Comparison of ENCODE assay signal across 27 cellular contexts in genomic region chr13:29939158-29939557, GRCh38.
"Had no signal": no experiment of that assay in that cellular context is flagged by ENCODE, and none has a peak within 500 bp of the region (broad histone marks: within the 10 kb centered on the region; RNA-seq: fewer than 3 reads in every experiment).

No MANE protein-coding gene starts in this region.

- H3K27ac Mint-ChIP-seq: activated CD4-positive, alpha-beta memory T cell treated with anti-CD3 and anti-CD28 coated beads for 36 hours; activated naive CD4-positive, alpha-beta T cell treated with anti-CD3 and anti-CD28 coated beads, Interleukin-2, amount 50 U/mL, for 24 hours; activated naive CD8-positive, alpha-beta T cell treated with anti-CD3 and anti-CD28 coated beads, Interleukin-2, amount 50 U/mL, for 24 hours; activated T-cell treated with anti-CD3 and anti-CD28 coated beads, Interleukin-2, amount 50 U/mL, for 72 hours; T-helper 1 cell treated with Interleukin-12 subunit alpha and Interleukin-12 subunit beta and Interleukin-4 antibody, amounts not matched to agents 30 μg/mL and 1 μg/mL, for 36 hours had no signal

- FAIRE-seq: bronchial epithelial cell had no signal

- H3K4me3 ChIP-seq: ascending aorta, body of pancreas, Peyer's patch, SJCRH30 had no signal

- H3K27me3 Mint-ChIP-seq: activated CD4-positive, alpha-beta memory T cell treated with anti-CD3 and anti-CD28 coated beads for 36 hours; activated CD4-positive, alpha-beta T cell treated with anti-CD3 and anti-CD28 coated beads, Interleukin-2, amount 10 ng/mL, durations not matched to agents 7 days and 5 days; activated naive CD4-positive, alpha-beta T cell treated with anti-CD3 and anti-CD28 coated beads, Interleukin-2, amount 50 U/mL, for 24 hours; activated naive CD8-positive, alpha-beta T cell treated with anti-CD3 and anti-CD28 coated beads, Interleukin-2, amount 50 U/mL, for 24 hours had no signal

- H3K9ac ChIP-seq: SK-N-SH had no signal

- H3K27ac ChIP-seq: ascending aorta, body of pancreas, Peyer's patch, RWPE1, SJCRH30 had no signal

- ATAC-seq: activated naive CD8-positive, alpha-beta T cell treated with anti-CD3 and anti-CD28 coated beads, Interleukin-2, amount 50 U/mL, for 24 hours; activated T-cell treated with anti-CD3 and anti-CD28 coated beads, Interleukin-2, amount 50 U/mL, for 72 hours; body of pancreas had no signal

- DNase-seq: activated CD4-positive, alpha-beta memory T cell treated with anti-CD3 and anti-CD28 coated beads for 36 hours; activated CD4-positive, alpha-beta T cell treated with anti-CD3 and anti-CD28 coated beads, Interleukin-2, amount 10 ng/mL, durations not matched to agents 7 days and 5 days; activated CD4-positive, CD25-positive, alpha-beta regulatory T cell; activated CD8-positive, alpha-beta memory T cell treated with anti-CD3 and anti-CD28 coated beads, Interleukin-2, amount 50 U/mL, for 4 hours; activated naive CD8-positive, alpha-beta T cell treated with anti-CD3 and anti-CD28 coated beads, Interleukin-2, amount 50 U/mL, for 24 hours; activated T-cell treated with anti-CD3 and anti-CD28 coated beads, Interleukin-2, amount 50 U/mL, for 72 hours; amniotic stem cell; body of pancreas; central memory CD4-positive, alpha-beta T cell; Karpas-422; MM.1S; NCI-H1105 treated with DMSO at 0.1 percent for 48 hours; NCI-H1436 treated with DMSO at 0.1 percent for 48 hours; NCI-H187; NCI-H2081; NCI-H510A treated with DMSO at 0.1 percent for 48 hours; Peyer's patch; Right ventricle myocardium superior; SJCRH30; SK-N-SH; SW 1271; T-helper 9 cell had no signal

- H3K4me3 Mint-ChIP-seq: activated CD4-positive, alpha-beta memory T cell treated with anti-CD3 and anti-CD28 coated beads for 36 hours; activated CD4-positive, alpha-beta T cell treated with anti-CD3 and anti-CD28 coated beads, Interleukin-2, amount 10 ng/mL, durations not matched to agents 7 days and 5 days; activated naive CD4-positive, alpha-beta T cell treated with anti-CD3 and anti-CD28 coated beads, Interleukin-2, amount 50 U/mL, for 24 hours; activated naive CD8-positive, alpha-beta T cell treated with anti-CD3 and anti-CD28 coated beads, Interleukin-2, amount 50 U/mL, for 24 hours; activated T-cell treated with anti-CD3 and anti-CD28 coated beads, Interleukin-2, amount 50 U/mL, for 72 hours; T-helper 1 cell treated with Interleukin-12 subunit alpha and Interleukin-12 subunit beta and Interleukin-4 antibody, amounts not matched to agents 30 μg/mL and 1 μg/mL, for 36 hours had no signal

- H3K9me3 Mint-ChIP-seq: activated CD4-positive, alpha-beta memory T cell treated with anti-CD3 and anti-CD28 coated beads for 36 hours; activated CD4-positive, alpha-beta T cell treated with anti-CD3 and anti-CD28 coated beads, Interleukin-2, amount 10 ng/mL, durations not matched to agents 7 days and 5 days; activated naive CD4-positive, alpha-beta T cell treated with anti-CD3 and anti-CD28 coated beads, Interleukin-2, amount 50 U/mL, for 24 hours; activated naive CD8-positive, alpha-beta T cell treated with anti-CD3 and anti-CD28 coated beads, Interleukin-2, amount 50 U/mL, for 24 hours; activated T-cell treated with anti-CD3 and anti-CD28 coated beads, Interleukin-2, amount 50 U/mL, for 72 hours; T-helper 1 cell treated with Interleukin-12 subunit alpha and Interleukin-12 subunit beta and Interleukin-4 antibody, amounts not matched to agents 30 μg/mL and 1 μg/mL, for 36 hours had no signal

- H3K4me1 ChIP-seq: ascending aorta, SJCRH30 had no signal

- H3K4me2 ChIP-seq: SK-N-SH had no signal

- H3K36me3 Mint-ChIP-seq: activated CD4-positive, alpha-beta memory T cell treated with anti-CD3 and anti-CD28 coated beads for 36 hours; activated naive CD4-positive, alpha-beta T cell treated with anti-CD3 and anti-CD28 coated beads, Interleukin-2, amount 50 U/mL, for 24 hours had no signal

- H3K27me3 ChIP-seq: ascending aorta, body of pancreas, Peyer's patch had no signal

- H3K9me3 ChIP-seq: ascending aorta, body of pancreas, Peyer's patch, SJCRH30, SK-N-SH had no signal

- H3K36me3 ChIP-seq: ascending aorta, Peyer's patch, SJCRH30 had no signal
